In genomic region chr6:43088654-43089056, GRCh38 we compare ENCODE assay signal across 1 cellular context.
TF ChIP-seq lines count a peak whose summit lies in the region.

No MANE protein-coding gene starts in this region.

TF ChIP-seq in GM23338, 12 proteins besides CTCF, POLR2A, EP300 and RAD21 (continued from another document):
- TF ChIP-seq REST (IDR thresholded peaks at IDR 0.05; ENCODE audit: unreplicated experiment), result no peak
